Comparison of ENCODE assay signal across 11 cellular contexts in the genomic region with DNA sequence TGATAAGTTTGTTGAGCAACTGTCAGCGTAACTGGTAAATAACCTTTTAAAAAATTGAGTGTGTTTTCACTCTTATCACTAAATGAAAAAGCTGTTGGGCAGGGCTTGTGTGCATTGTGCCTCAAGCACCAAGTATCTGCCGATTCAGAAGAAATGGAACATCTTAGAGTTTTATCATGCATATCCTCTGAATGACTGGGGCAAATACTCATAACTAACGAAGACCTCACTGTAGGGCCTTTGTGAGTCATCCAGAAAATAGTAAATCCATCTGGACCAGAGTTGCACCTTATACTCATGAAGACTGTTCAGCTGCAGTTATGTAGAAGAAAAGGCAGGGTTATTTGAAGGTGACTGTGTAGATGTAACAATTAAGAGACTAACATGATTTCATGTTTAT.
A peak's percentile ranks its signal among the peaks of the same experiment; 100 is the strongest.
DNase-seq lines count a peak whose midpoint lies in the region; ATAC-seq and TF ChIP-seq lines count a peak whose summit lies in the region.
"Had no signal": no experiment of that assay in that cellular context is flagged by ENCODE, and none has a peak within 500 bp of the region (broad histone marks: within the 10 kb centered on the region; RNA-seq: fewer than 3 reads in every experiment).

No MANE protein-coding gene starts in this region.

- H3K27me3 ChIP-seq in heart right ventricle, result no peaks in the 10 kb centered on the region
- no peaks in the 10 kb centered on the region for H3K27me3 ChIP-seq in adipocyte (replicated peaks; ENCODE audit: control insufficient read depth, insufficient read depth, low read length)
- no peaks in the 10 kb centered on the region for H3K27me3 ChIP-seq in vagina
- H3K27me3 ChIP-seq in adrenal gland, result no peaks in the 10 kb centered on the region
- H3K27me3 ChIP-seq: gastroesophageal sphincter, thyroid gland had no signal

- H3K36me3 ChIP-seq in heart right ventricle (peaks cover 0 to 5% (median 0%) of the 10 kb centered on the region in 9 donors), adipocyte (ENCODE audit: control insufficient read depth, insufficient read depth, low read length, severe bottlenecking) (peaks cover 33% of the 10 kb centered on the region), vagina (no peaks in the 10 kb centered on the region), adrenal gland (replicated peaks in 1 of 2) (no peaks in the 10 kb centered on the region)
- H3K36me3 ChIP-seq: gastroesophageal sphincter, thyroid gland had no signal

- no peak for TF ChIP-seq POLR2A in vagina (IDR thresholded peaks at IDR 0.05)
- no peak for TF ChIP-seq POLR2A in adrenal gland (IDR thresholded peaks at IDR 0.05)

- no peak for ATAC-seq in heart right ventricle
- peak; percentile 76 for ATAC-seq in HG02885 (IDR thresholded peaks at IDR 0.05; ENCODE audit: poor library complexity, unreplicated experiment)
- ATAC-seq in stimulated activated naive CD8-positive, alpha-beta T cell treated with anti-CD3 and anti-CD28 coated beads, Interleukin-15, Interleukin-2, amounts not matched to agents 100 U/mL and 50 U/mL, for 24 hours, result peak; percentile 94
- ATAC-seq: gastroesophageal sphincter had no signal

- H3K9me3 ChIP-seq in heart right ventricle (no peaks in the 10 kb centered on the region), adipocyte (ENCODE audit: control insufficient read depth, low read length) (no peaks in the 10 kb centered on the region), vagina (no peaks in the 10 kb centered on the region), adrenal gland (replicated peaks in 1 of 3) (no peaks in the 10 kb centered on the region)
- H3K9me3 ChIP-seq: gastroesophageal sphincter, thyroid gland had no signal

- H3K27ac ChIP-seq in heart right ventricle (peak overlapping the region in 6 of 10 donors; percentile 14 to 83 (median 78)), vagina (no peak overlapping the region), adrenal gland (no peak overlapping the region)
- H3K27ac ChIP-seq: gastroesophageal sphincter, thyroid gland had no signal

- H3K4me3 ChIP-seq in heart right ventricle, result no peak overlapping the region
- H3K4me3 ChIP-seq in adipocyte (ENCODE audit: low read length), result no peak overlapping the region
- no peak overlapping the region for H3K4me3 ChIP-seq in vagina
- no peak overlapping the region for H3K4me3 ChIP-seq in adrenal gland
- H3K4me3 ChIP-seq: gastroesophageal sphincter, thyroid gland had no signal

- intact Hi-C loops in heart right ventricle (cut with DNase I), result loop anchor here in 1 of 10 donors (10.0 kb wide), 2 partner anchors 95 to 145 kb away; no protein-coding TSS in a partner anchor
- intact Hi-C loops in cardiac septum (cut with DNase I), result no loop called here
- intact Hi-C loops in vagina (cut with DNase I), result no loop called here
- intact Hi-C loops in adrenal gland (cut with DNase I), result no loop called here

- WGBS in heart right ventricle, 2 donors, result 44 to 75% methylated on average over 3 of the region's 3 CpGs
- 69 to 96% (median 92%) methylated on average over 3 of the region's 3 CpGs for WGBS in adrenal gland, 4 donors

- TF ChIP-seq CTCF in heart right ventricle (IDR thresholded peaks at IDR 0.05) (no peak), vagina (IDR thresholded peaks at IDR 0.05) (no peak), adrenal gland (IDR thresholded peaks at IDR 0.05) (no peak)

- no peak for DNase-seq in heart right ventricle
- no peak for DNase-seq in cardiac septum (ENCODE audit: low spot score)
- peak; percentile 50 for DNase-seq in adipocyte (ENCODE audit: low read depth)
- DNase-seq in stimulated activated naive CD8-positive, alpha-beta T cell treated with anti-CD3 and anti-CD28 coated beads, Interleukin-15, Interleukin-2, amounts not matched to agents 100 U/mL and 50 U/mL, for 24 hours, result peak; percentile 10
- no peak for DNase-seq in vagina (ENCODE audit: extremely low spot score in 2 of 2)
- no peak for DNase-seq in HuH-7.5 (ENCODE audit: low spot score)
- DNase-seq in adrenal gland, result no peak
- DNase-seq: NCI-H526, thyroid gland had no signal

- H3K4me1 ChIP-seq in heart right ventricle (peaks cover 3 to 74% (median 44%) of the 10 kb centered on the region in 9 donors), adipocyte (ENCODE audit: control insufficient read depth, insufficient read depth, low read length) (peaks cover 22% of the 10 kb centered on the region), vagina (peaks cover 13% of the 10 kb centered on the region), adrenal gland (replicated peaks in 1 of 2) (no peaks in the 10 kb centered on the region)
- H3K4me1 ChIP-seq: thyroid gland had no signal

- no peak overlapping the region for H3K9ac ChIP-seq in adipocyte (ENCODE audit: low read length)

Comparison
In these comparisons a context has a peak if more than half of its experiments do, and no peak if none do; other contexts are left out.
1. ATAC-seq: peak in HG02885 (single experiment) and stimulated activated naive CD8-positive, alpha-beta T cell treated with anti-CD3 and anti-CD28 coated beads, Interleukin-15, Interleukin-2, amounts not matched to agents 100 U/mL and 50 U/mL, for 24 hours (single experiment); none in heart right ventricle (0 of 8).
2. DNase-seq: peak in adipocyte (single experiment) and stimulated activated naive CD8-positive, alpha-beta T cell treated with anti-CD3 and anti-CD28 coated beads, Interleukin-15, Interleukin-2, amounts not matched to agents 100 U/mL and 50 U/mL, for 24 hours (single experiment); none in heart right ventricle (0 of 2), cardiac septum (single experiment), vagina (0 of 2), HuH-7.5 (single experiment) and adrenal gland (0 of 7).
3. H3K27ac ChIP-seq: peak in heart right ventricle (6 of 10); none in vagina (single experiment) and adrenal gland (0 of 5).